ENCODE assay signal across 14 cellular contexts in the genomic region with DNA sequence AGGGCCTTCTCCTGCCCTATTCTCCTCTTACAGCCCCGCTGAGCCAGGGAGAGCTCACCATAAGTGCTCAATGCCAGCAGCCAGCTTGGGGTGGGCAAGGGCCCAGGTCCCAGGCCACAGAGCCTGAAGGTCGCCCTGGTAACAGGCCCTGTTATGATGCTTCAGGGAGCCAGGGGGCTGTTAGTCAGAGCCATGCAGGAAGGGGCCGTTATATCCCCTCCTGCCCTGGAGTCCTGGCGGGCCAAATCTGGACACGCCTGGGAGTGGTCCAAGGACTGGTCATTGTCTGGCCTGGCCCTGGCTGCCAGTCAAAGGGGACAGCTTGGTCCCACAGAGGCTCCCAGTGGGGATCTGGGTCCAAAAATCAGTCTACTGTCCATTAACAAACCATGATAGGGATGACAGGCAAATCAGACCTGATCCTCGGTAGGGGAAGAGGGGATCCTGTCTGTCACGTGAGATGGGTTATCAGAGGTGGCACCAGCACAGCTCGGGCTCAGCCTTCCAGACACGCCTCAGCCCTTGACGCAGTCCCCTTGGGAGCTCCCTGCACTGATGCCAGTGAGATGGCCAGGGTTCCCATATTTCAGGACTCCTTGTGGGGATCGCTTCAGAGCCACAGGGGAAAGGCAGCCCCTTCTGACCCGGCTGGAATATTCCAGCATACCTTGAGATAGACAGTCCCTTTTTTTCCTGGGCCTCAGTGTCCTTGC. TPM values are rescaled to one million over a fixed set of nuclear protein-coding genes. Genes with fewer than 3 reads are reported as not detected.
DNase-seq lines count a peak whose midpoint lies in the region; ATAC-seq and TF ChIP-seq lines count a peak whose summit lies in the region.
"Had no signal": no experiment of that assay in that cellular context is flagged by ENCODE, and none has a peak within 500 bp of the region (broad histone marks: within the 10 kb centered on the region; RNA-seq: fewer than 3 reads in every experiment).

No MANE protein-coding gene starts in this region.

- no peak overlapping the region for H3K4ac ChIP-seq in neuronal stem cell (ENCODE audit: low read length)

- no peaks in the 10 kb centered on the region for H3K4me1 Mint-ChIP-seq in MCF 10A (ENCODE audit: insufficient read depth, unreplicated experiment)
- H3K4me1 Mint-ChIP-seq in activated T-helper 1 cell treated with anti-CD3 and anti-CD28 coated beads, Interleukin-12 subunit alpha, Interleukin-12 subunit beta, Interleukin-2, Interleukin-4 antibody, amounts not matched to agents 30 ng/mL and 10 ng/mL and 1 ng/mL, durations not matched to agents 14 hours and 24 hours and 36 hours (ENCODE audit: low read depth): no peaks in the 10 kb centered on the region
- H3K4me1 Mint-ChIP-seq: activated CD4-positive, alpha-beta T cell treated with anti-CD3 and anti-CD28 coated beads for 36 hours; memory B cell had no signal

- H2AK5ac ChIP-seq in neuronal stem cell (ENCODE audit: low read depth, low read length): peak overlapping the region; percentile 57

- H3K36me3 Mint-ChIP-seq in MCF 10A (ENCODE audit: insufficient read depth, unreplicated experiment): no peaks in the 10 kb centered on the region
- H3K36me3 Mint-ChIP-seq in activated T-helper 1 cell treated with anti-CD3 and anti-CD28 coated beads, Interleukin-12 subunit alpha, Interleukin-12 subunit beta, Interleukin-2, Interleukin-4 antibody, amounts not matched to agents 30 ng/mL and 10 ng/mL and 1 ng/mL, durations not matched to agents 14 hours and 24 hours and 36 hours (ENCODE audit: low read depth): peaks cover 2% of the 10 kb centered on the region

- no peak overlapping the region for H4K91ac ChIP-seq in neuronal stem cell (ENCODE audit: low read depth, low read length, poor library complexity)

- H3K27ac ChIP-seq in breast epithelium: peak overlapping the region; percentile 50 to 85
- no peak overlapping the region for H3K27ac ChIP-seq in neuronal stem cell (replicated peaks; ENCODE audit: low read length)
- peak overlapping the region; percentile 79 to 91 for H3K27ac ChIP-seq in aorta (ENCODE audit: low read depth in 1 of 2, low read length in 2 of 2)
- H3K27ac ChIP-seq: KMS-11 had no signal

- H2AFZ ChIP-seq in neuronal stem cell (ENCODE audit: low read length): no peak overlapping the region

- H3K27me3 ChIP-seq in breast epithelium (no peaks in the 10 kb centered on the region), neuronal stem cell (ENCODE audit: control insufficient read depth in 3 of 3, insufficient read depth in 3 of 3, low read depth in 1 of 3, low read length in 3 of 3) (peaks cover 0 to 7% (median 0%) of the 10 kb centered on the region in 3 experiments), aorta (ENCODE audit: control insufficient read depth in 1 of 2, insufficient read depth in 2 of 2, low read length in 1 of 2) (no peaks in the 10 kb centered on the region), H7 (ENCODE audit: control insufficient read depth, insufficient read depth, low read length) (no peaks in the 10 kb centered on the region)

- H3K4me2 ChIP-seq in neuronal stem cell (ENCODE audit: insufficient read depth, low read length, poor library complexity, severe bottlenecking): no peak overlapping the region
- H3K4me2 ChIP-seq: KMS-11 had no signal

- H3K36me3 ChIP-seq in breast epithelium (no peaks in the 10 kb centered on the region), neuronal stem cell (replicated peaks in 1 of 2; ENCODE audit: control insufficient read depth in 2 of 2, insufficient read depth in 2 of 2, low read length in 2 of 2) (no peaks in the 10 kb centered on the region), aorta (ENCODE audit: control insufficient read depth in 1 of 2, insufficient read depth in 2 of 2, low read length in 1 of 2) (no peaks in the 10 kb centered on the region), H7 (replicated peaks; ENCODE audit: control insufficient read depth, insufficient read depth, low read length) (no peaks in the 10 kb centered on the region)

- TF ChIP-seq POLR2A in breast epithelium (IDR thresholded peaks at IDR 0.05): no peak

- H3K9ac ChIP-seq in neuronal stem cell (ENCODE audit: low read depth, low read length, poor library complexity): no peak overlapping the region
- H3K9ac ChIP-seq: KMS-11 had no signal

- no peaks in the 10 kb centered on the region for H3K9me3 Mint-ChIP-seq in MCF 10A (ENCODE audit: unreplicated experiment)
- H3K9me3 Mint-ChIP-seq in activated T-helper 1 cell treated with anti-CD3 and anti-CD28 coated beads, Interleukin-12 subunit alpha, Interleukin-12 subunit beta, Interleukin-2, Interleukin-4 antibody, amounts not matched to agents 30 ng/mL and 10 ng/mL and 1 ng/mL, durations not matched to agents 14 hours and 24 hours and 36 hours: peaks cover 5% of the 10 kb centered on the region

- H3K4me3 ChIP-seq in breast epithelium: no peak overlapping the region
- H3K4me3 ChIP-seq in neuronal stem cell (ENCODE audit: low read length in 2 of 2): no peak overlapping the region
- H3K4me3 ChIP-seq in aorta (ENCODE audit: low read length in 2 of 2): no peak overlapping the region
- H3K4me3 ChIP-seq in H7 (ENCODE audit: insufficient read depth, low read depth, low read length): no peak overlapping the region

- intact Hi-C loops in breast epithelium (cut with DNase I; ENCODE audit: low total_unique reads) (no loop called here), MCF 10A (cut with micrococcal nuclease) (no loop called here), aorta (cut with DNase I) (loop anchor here (2.0 to 5.0 kb wide), 4 partner anchors 37 to 53 kb away; no protein-coding TSS in a partner anchor)
- intact Hi-C loops in activated T-helper 1 cell treated with anti-CD3 and anti-CD28 coated beads, Interleukin-12 subunit alpha, Interleukin-12 subunit beta, Interleukin-2, Interleukin-4 antibody, amounts not matched to agents 30 ng/mL and 10 ng/mL and 1 ng/mL, durations not matched to agents 14 hours and 24 hours and 36 hours (cut with micrococcal nuclease): no loop called here

- H3K79me1 ChIP-seq in neuronal stem cell (ENCODE audit: low read depth, low read length): no peaks in the 10 kb centered on the region

- TF ChIP-seq CTCF in breast epithelium (IDR thresholded peaks at IDR 0.05): no peak
- TF ChIP-seq CTCF in MCF 10A (IDR thresholded peaks at IDR 0.05; ENCODE audit: unreplicated experiment): no peak

- H3K14ac ChIP-seq in neuronal stem cell (ENCODE audit: low read length): peak overlapping the region; percentile 39

- H3K27ac Mint-ChIP-seq in MCF 10A (ENCODE audit: low read depth, unreplicated experiment): no peak overlapping the region
- H3K27ac Mint-ChIP-seq in activated T-helper 1 cell treated with anti-CD3 and anti-CD28 coated beads, Interleukin-12 subunit alpha, Interleukin-12 subunit beta, Interleukin-2, Interleukin-4 antibody, amounts not matched to agents 30 ng/mL and 10 ng/mL and 1 ng/mL, durations not matched to agents 14 hours and 24 hours and 36 hours: no peak overlapping the region
- H3K27ac Mint-ChIP-seq: activated CD4-positive, alpha-beta T cell treated with anti-CD3 and anti-CD28 coated beads for 36 hours; memory B cell had no signal

- no CpG with 5 or more reads among the region's 12 CpGs for WGBS in neuronal stem cell (ENCODE audit: extremely low coverage in 2 of 2, insufficient read length in 2 of 2, insufficient replicate concordance in 1 of 2), 2 donors
- WGBS in aorta, 2 donors: 3 to 7% methylated on average over 11 to 12 of the region's 12 CpGs

- H4K8ac ChIP-seq in neuronal stem cell (ENCODE audit: low read depth, low read length): no peak overlapping the region

- no peak overlapping the region for H2BK120ac ChIP-seq in neuronal stem cell (ENCODE audit: low read depth, low read length)

- peaks cover 0 to 11% of the 10 kb centered on the region in 2 donors for H3K4me1 ChIP-seq in breast epithelium
- peaks cover 0 to 9% of the 10 kb centered on the region in 2 donors for H3K4me1 ChIP-seq in neuronal stem cell (ENCODE audit: control insufficient read depth in 2 of 2, insufficient read depth in 1 of 2, low read depth in 1 of 2, low read length in 2 of 2)
- peaks cover 0 to 5% of the 10 kb centered on the region in 2 donors for H3K4me1 ChIP-seq in aorta (ENCODE audit: control insufficient read depth in 1 of 2, insufficient read depth in 2 of 2, low read length in 2 of 2)

- no TSS peak for BruUV-seq in MCF 10A (replicated peaks; lab: Mats Ljungman, UMichigan)

- CTCF ChIA-PET in MCF 10A (lab: Yijun Ruan, JAX): no interaction called here

- POLR2A ChIA-PET in MCF 10A (lab: Yijun Ruan, JAX): interaction anchor here (0.8 kb wide), 1 partner anchor 205 kb away, joined by 3 read pairs; no protein-coding TSS in a partner anchor

- no peaks in the 10 kb centered on the region for H3K9me3 ChIP-seq in breast epithelium
- H3K9me3 ChIP-seq in neuronal stem cell (replicated peaks in 1 of 2; ENCODE audit: control insufficient read depth in 2 of 2, insufficient read depth in 1 of 2, low read depth in 1 of 2, low read length in 2 of 2): no peaks in the 10 kb centered on the region
- H3K9me3 ChIP-seq in aorta (ENCODE audit: control insufficient read depth, low read length): no peaks in the 10 kb centered on the region

- DNase-seq in breast epithelium (ENCODE audit: low spot score in 2 of 2): no peak
- no peak for DNase-seq in MCF 10A (ENCODE audit: unreplicated experiment)
- DNase-seq in fibroblast of peridontal ligament (ENCODE audit: extremely low read depth): peak; percentile 56
- DNase-seq in neuronal stem cell (ENCODE audit: low spot score): no peak
- DNase-seq in aorta: peak; percentile 92 to 95
- no peak for DNase-seq in H7
- DNase-seq in activated T-helper 1 cell treated with anti-CD3 and anti-CD28 coated beads, Interleukin-12 subunit alpha, Interleukin-12 subunit beta, Interleukin-2, Interleukin-4 antibody, amounts not matched to agents 30 ng/mL and 10 ng/mL and 1 ng/mL, durations not matched to agents 14 hours and 24 hours and 36 hours (ENCODE audit: low spot score): no peak
- DNase-seq: activated CD4-positive, alpha-beta T cell treated with anti-CD3 and anti-CD28 coated beads for 36 hours; NCI-H2029 treated with DMSO at 0.1 percent for 48 hours; SW 1271 had no signal

- no peak overlapping the region for H2BK12ac ChIP-seq in neuronal stem cell (ENCODE audit: low read length)

- peak overlapping the region; percentile 8 for H2BK5ac ChIP-seq in neuronal stem cell (ENCODE audit: low read length)

- H3K4me3 Mint-ChIP-seq in MCF 10A (ENCODE audit: unreplicated experiment): no peak overlapping the region
- no peak overlapping the region for H3K4me3 Mint-ChIP-seq in activated T-helper 1 cell treated with anti-CD3 and anti-CD28 coated beads, Interleukin-12 subunit alpha, Interleukin-12 subunit beta, Interleukin-2, Interleukin-4 antibody, amounts not matched to agents 30 ng/mL and 10 ng/mL and 1 ng/mL, durations not matched to agents 14 hours and 24 hours and 36 hours
- H3K4me3 Mint-ChIP-seq: activated CD4-positive, alpha-beta T cell treated with anti-CD3 and anti-CD28 coated beads for 36 hours; memory B cell had no signal

- ATAC-seq in aorta (ENCODE audit: low FRiP score): peak; percentile 90
- no peak for ATAC-seq in HG03520 (IDR thresholded peaks at IDR 0.05; ENCODE audit: unreplicated experiment)
- ATAC-seq: activated CD4-positive, alpha-beta T cell treated with anti-CD3 and anti-CD28 coated beads for 36 hours had no signal

- H3K18ac ChIP-seq in neuronal stem cell (ENCODE audit: low read length): peak overlapping the region; percentile 21

- no peaks in the 10 kb centered on the region for H3K27me3 Mint-ChIP-seq in MCF 10A (ENCODE audit: insufficient read depth, unreplicated experiment)
- peaks cover 19% of the 10 kb centered on the region for H3K27me3 Mint-ChIP-seq in activated T-helper 1 cell treated with anti-CD3 and anti-CD28 coated beads, Interleukin-12 subunit alpha, Interleukin-12 subunit beta, Interleukin-2, Interleukin-4 antibody, amounts not matched to agents 30 ng/mL and 10 ng/mL and 1 ng/mL, durations not matched to agents 14 hours and 24 hours and 36 hours (ENCODE audit: insufficient read depth)
- H3K27me3 Mint-ChIP-seq: activated CD4-positive, alpha-beta T cell treated with anti-CD3 and anti-CD28 coated beads for 36 hours had no signal

- no peak overlapping the region for H3K23ac ChIP-seq in neuronal stem cell (ENCODE audit: low read depth, low read length, poor library complexity)

- no peak overlapping the region for H2BK15ac ChIP-seq in neuronal stem cell (ENCODE audit: low read length)

RNA-seq across cellular contexts. Expression of gene LRRC32, which starts 55.9 kb away (rescaled TPM):
- total RNA-seq in breast epithelium (10 to 100 TPM in 2 of 3 donors, 1 to 10 TPM in 1; 7.5 to 56.0 (median 42.6) TPM), MCF 10A (2022) (not detected in 2 replicates), aorta (100 to 1,000 TPM; 130 to 174 TPM)
- polyA plus RNA-seq in neuronal stem cell (2013, experiment 1 of 2): 0.91 TPM
- polyA plus RNA-seq in neuronal stem cell (2013, experiment 2 of 2): 1.1 TPM
- polyA plus RNA-seq in aorta: 100 to 1,000 TPM in 1 of 2 donors, 10 to 100 TPM in 1; 38.8 to 121 TPM
- 0.63 and 0.94 TPM in 2 replicates for total RNA-seq in H7 (2014; rRNA removed; shearing (Covaris generic))
- 5.5 and 5.7 TPM in 2 replicates for total RNA-seq in activated T-helper 1 cell treated with anti-CD3 and anti-CD28 coated beads, Interleukin-12 subunit alpha, Interleukin-12 subunit beta, Interleukin-2, Interleukin-4 antibody, amounts not matched to agents 30 ng/mL and 10 ng/mL and 1 ng/mL, durations not matched to agents 14 hours and 24 hours and 36 hours
- total RNA-seq: A673 had no signal

Comparison
In these comparisons a context has a peak if more than half of its experiments do, and no peak if none do; other contexts are left out.
1. DNase-seq: peak in fibroblast of peridontal ligament (single experiment) and aorta (2 of 2); none in breast epithelium (0 of 2), MCF 10A (single experiment), neuronal stem cell (single experiment), H7 (single experiment) and activated T-helper 1 cell treated with anti-CD3 and anti-CD28 coated beads, Interleukin-12 subunit alpha, Interleukin-12 subunit beta, Interleukin-2, Interleukin-4 antibody, amounts not matched to agents 30 ng/mL and 10 ng/mL and 1 ng/mL, durations not matched to agents 14 hours and 24 hours and 36 hours (single experiment).
2. intact Hi-C loops: an anchor here in aorta (2.0 to 5.0 kb wide); none called in breast epithelium, MCF 10A and activated T-helper 1 cell treated with anti-CD3 and anti-CD28 coated beads, Interleukin-12 subunit alpha, Interleukin-12 subunit beta, Interleukin-2, Interleukin-4 antibody, amounts not matched to agents 30 ng/mL and 10 ng/mL and 1 ng/mL, durations not matched to agents 14 hours and 24 hours and 36 hours.